ENCODE assay signal across 18 cellular contexts in genomic region chr19:52935434-52935833, GRCh38. TPM values are rescaled to one million over a fixed set of nuclear protein-coding genes. Genes with fewer than 3 reads are reported as not detected.
DNase-seq lines count a peak whose midpoint lies in the region; ATAC-seq and TF ChIP-seq lines count a peak whose summit lies in the region.
"Had no signal": no experiment of that assay in that cellular context is flagged by ENCODE, and none has a peak within 500 bp of the region (broad histone marks: within the 10 kb centered on the region; RNA-seq: fewer than 3 reads in every experiment).

No MANE protein-coding gene starts in this region.

- peaks cover 18% of the 10 kb centered on the region for H3K4me1 Mint-ChIP-seq in activated CD4-positive, alpha-beta T cell treated with anti-CD3 and anti-CD28 coated beads for 36 hours

- no peaks in the 10 kb centered on the region for H3K27me3 ChIP-seq in transverse colon
- H3K27me3 ChIP-seq in esophagus squamous epithelium: no peaks in the 10 kb centered on the region
- no peaks in the 10 kb centered on the region for H3K27me3 ChIP-seq in tibial artery
- H3K27me3 ChIP-seq: testis had no signal

- no peak for TF ChIP-seq EP300 in transverse colon (IDR thresholded peaks at IDR 0.05; ENCODE audit: low read depth)

- H3K27me3 Mint-ChIP-seq in activated CD4-positive, alpha-beta T cell treated with anti-CD3 and anti-CD28 coated beads for 36 hours: no peaks in the 10 kb centered on the region
- H3K27me3 Mint-ChIP-seq: activated naive CD8-positive, alpha-beta T cell treated with anti-CD3 and anti-CD28 coated beads, Interleukin-2, amount 10 ng/mL, durations not matched to agents 7 days and 5 days; naive thymus-derived CD4-positive, alpha-beta T cell had no signal

- H3K27ac Mint-ChIP-seq in activated CD4-positive, alpha-beta T cell treated with anti-CD3 and anti-CD28 coated beads for 36 hours: no peak overlapping the region
- H3K27ac Mint-ChIP-seq: activated naive CD8-positive, alpha-beta T cell treated with anti-CD3 and anti-CD28 coated beads, Interleukin-2, amount 10 ng/mL, durations not matched to agents 7 days and 5 days had no signal

- 41 to 64% methylated on average over 4 to 8 of the region's 8 CpGs for WGBS in transverse colon (ENCODE audit: low coverage in 1 of 2), 2 donors
- WGBS in esophagus squamous epithelium, 2 donors: 64 to 82% methylated on average over 8 of the region's 8 CpGs

- H3K27ac ChIP-seq in transverse colon (peak overlapping the region; percentile 77 to 87 (median 86)), esophagus squamous epithelium (no peak overlapping the region), tibial artery (no peak overlapping the region)
- H3K27ac ChIP-seq: testis had no signal

- H3K9me3 Mint-ChIP-seq in activated CD4-positive, alpha-beta T cell treated with anti-CD3 and anti-CD28 coated beads for 36 hours (ENCODE audit: low read depth): peaks cover 30% of the 10 kb centered on the region

- ATAC-seq in activated CD4-positive, alpha-beta T cell treated with anti-CD3 and anti-CD28 coated beads for 36 hours: peak; percentile 30
- ATAC-seq: naive thymus-derived CD4-positive, alpha-beta T cell had no signal

- peak; percentile 31 for DNase-seq in activated CD4-positive, alpha-beta T cell treated with anti-CD3 and anti-CD28 coated beads for 36 hours
- DNase-seq in activated CD4-positive, alpha-beta T cell treated with anti-CD3 and anti-CD28 coated beads, Interleukin-2, amount 50 U/mL, for 48 hours: no peak
- DNase-seq in amniotic epithelial cell (ENCODE audit: low read depth) (peak; percentile 96), kidney tubule cell (ENCODE audit: low spot score) (peak; percentile 77), transverse colon (peak; percentile 51), esophagus squamous epithelium (lab: John Stamatoyannopoulos, UW) (no peak), tibial artery (no peak), NCI-H2081 treated with DMSO at 0.1 percent for 48 hours (lab: John Stamatoyannopoulos, UW) (no peak)
- DNase-seq: 8988T; activated CD8-positive, alpha-beta memory T cell treated with anti-CD3 and anti-CD28 coated beads, Interleukin-2, amount 50 U/mL, for 4 hours; activated naive CD8-positive, alpha-beta T cell treated with anti-CD3 and anti-CD28 coated beads, Interleukin-2, amount 10 ng/mL, durations not matched to agents 7 days and 5 days; dermis blood vessel endothelial cell; naive thymus-derived CD4-positive, alpha-beta T cell; NCI-H1092 treated with DMSO at 0.1 percent for 48 hours; NCI-H446 treated with DMSO at 0.1 percent for 48 hours; SHP77; testis had no signal

- TF ChIP-seq POLR2A in transverse colon (IDR thresholded peaks at IDR 0.05): no peak
- no peak for TF ChIP-seq POLR2A in esophagus squamous epithelium (IDR thresholded peaks at IDR 0.05)

- H3K9me3 ChIP-seq in transverse colon (no peaks in the 10 kb centered on the region), esophagus squamous epithelium (peaks cover 0 to 11% (median 0%) of the 10 kb centered on the region in 3 donors), tibial artery (no peaks in the 10 kb centered on the region)
- H3K9me3 ChIP-seq: testis had no signal

- no peak overlapping the region for H3K4me3 Mint-ChIP-seq in activated CD4-positive, alpha-beta T cell treated with anti-CD3 and anti-CD28 coated beads for 36 hours
- H3K4me3 Mint-ChIP-seq: activated naive CD8-positive, alpha-beta T cell treated with anti-CD3 and anti-CD28 coated beads, Interleukin-2, amount 10 ng/mL, durations not matched to agents 7 days and 5 days; naive thymus-derived CD4-positive, alpha-beta T cell had no signal

- H3K4me1 ChIP-seq in transverse colon: peaks cover 0 to 44% (median 26%) of the 10 kb centered on the region in 4 donors
- H3K4me1 ChIP-seq in esophagus squamous epithelium: peaks cover 0 to 20% (median 4%) of the 10 kb centered on the region in 3 donors
- peaks cover 0 to 6% (median 0%) of the 10 kb centered on the region in 4 donors for H3K4me1 ChIP-seq in tibial artery
- H3K4me1 ChIP-seq: testis had no signal

- TF ChIP-seq CTCF in transverse colon (IDR thresholded peaks at IDR 0.05): no peak
- no peak for TF ChIP-seq CTCF in esophagus squamous epithelium (IDR thresholded peaks at IDR 0.05)
- no peak for TF ChIP-seq CTCF in tibial artery (IDR thresholded peaks at IDR 0.05)

- in situ Hi-C loops in transverse colon (cut with MboI; ENCODE audit: low pct_ligation_motif_present in 1 of 4, low pct_unique_long_range_greater_than_20kb in 1 of 4, low sequenced_read_pairs in 3 of 4): no loop called here

- H3K36me3 ChIP-seq in transverse colon (peaks cover 0 to 3% (median 0%) of the 10 kb centered on the region in 4 donors), esophagus squamous epithelium (peaks cover 0 to 34% (median 0%) of the 10 kb centered on the region in 3 donors), tibial artery (peaks cover 0 to 21% (median 16%) of the 10 kb centered on the region in 3 donors)

- CTCF ChIA-PET in activated CD4-positive, alpha-beta T cell treated with anti-CD3 and anti-CD28 coated beads for 36 hours (lab: Charles Lee): no interaction called here

- intact Hi-C loops in activated CD4-positive, alpha-beta T cell treated with anti-CD3 and anti-CD28 coated beads for 36 hours (cut with DNase I, micrococcal nuclease): no loop called here
- intact Hi-C loops in transverse colon (cut with DNase I; ENCODE audit: low total_unique reads): no loop called here
- intact Hi-C loops in esophagus squamous epithelium (cut with DNase I): no loop called here
- intact Hi-C loops in tibial artery (cut with DNase I; ENCODE audit: low total_unique reads): no loop called here

- peaks cover 72% of the 10 kb centered on the region for H3K36me3 Mint-ChIP-seq in activated CD4-positive, alpha-beta T cell treated with anti-CD3 and anti-CD28 coated beads for 36 hours (ENCODE audit: low read depth)

- POLR2A ChIA-PET in activated CD4-positive, alpha-beta T cell treated with anti-CD3 and anti-CD28 coated beads for 36 hours (lab: Charles Lee): no interaction called here

- peak overlapping the region in 1 of 4 donors; percentile 25 for H3K4me3 ChIP-seq in transverse colon
- H3K4me3 ChIP-seq in esophagus squamous epithelium: no peak overlapping the region
- H3K4me3 ChIP-seq in tibial artery: no peak overlapping the region
- H3K4me3 ChIP-seq: skin epidermis, testis had no signal

RNA-seq across cellular contexts. Expression of gene ZNF888, which starts 12.2 kb away (rescaled TPM):
- total RNA-seq in activated CD4-positive, alpha-beta T cell treated with anti-CD3 and anti-CD28 coated beads for 36 hours: 1 to 10 TPM; 5.1 to 5.5 TPM
- total RNA-seq in transverse colon (10 to 100 TPM in 3 of 4 donors, 1 to 10 TPM in 1; 3.4 to 12.6 (median 11.8) TPM), esophagus squamous epithelium (1 to 10 TPM; 1.8 to 6.3 (median 4.1) TPM)

RNA-seq across cellular contexts. Expression of gene ZNF816, which starts 27.2 kb away (rescaled TPM):
- 10 to 100 TPM; 10.7 to 11.4 TPM for total RNA-seq in activated CD4-positive, alpha-beta T cell treated with anti-CD3 and anti-CD28 coated beads for 36 hours
- 100 to 1,000 TPM in 1 of 4 donors, 10 to 100 TPM in 2, 1 to 10 TPM in 1; 6.0 to 150 (median 13.9) TPM for total RNA-seq in transverse colon
- total RNA-seq in esophagus squamous epithelium: 1 to 10 TPM in 3 of 4 donors, under 1 TPM in 1; 0.91 to 7.8 (median 6.2) TPM

RNA-seq across cellular contexts. Expression of gene ZNF320, which starts 38.0 kb away (rescaled TPM):
- total RNA-seq in activated CD4-positive, alpha-beta T cell treated with anti-CD3 and anti-CD28 coated beads for 36 hours: 10 to 100 TPM; 10.8 to 12.2 TPM
- total RNA-seq in transverse colon (10 to 100 TPM in 2 of 4 donors, 1 to 10 TPM in 2; 2.8 to 23.1 (median 11.5) TPM), esophagus squamous epithelium (10 to 100 TPM in 1 of 4 donors, 1 to 10 TPM in 3; 2.3 to 10.5 (median 5.5) TPM)

Comparison
In these comparisons a context has a peak if more than half of its experiments do, and no peak if none do; other contexts are left out.
1. DNase-seq: peak in activated CD4-positive, alpha-beta T cell treated with anti-CD3 and anti-CD28 coated beads for 36 hours (single experiment), amniotic epithelial cell (single experiment), kidney tubule cell (single experiment) and transverse colon (single experiment); none in activated CD4-positive, alpha-beta T cell treated with anti-CD3 and anti-CD28 coated beads, Interleukin-2, amount 50 U/mL, for 48 hours (0 of 2), esophagus squamous epithelium (single experiment), tibial artery (0 of 2) and NCI-H2081 treated with DMSO at 0.1 percent for 48 hours (single experiment).
2. H3K27ac ChIP-seq: peak in transverse colon (4 of 4); none in esophagus squamous epithelium (0 of 4) and tibial artery (0 of 2).